ENCODE assay signal across 13 cellular contexts in genomic region chr3:155572085-155572484, GRCh38.
DNase-seq lines count a peak whose midpoint lies in the region; ATAC-seq and TF ChIP-seq lines count a peak whose summit lies in the region.
"Had no signal": no experiment of that assay in that cellular context is flagged by ENCODE, and none has a peak within 500 bp of the region (broad histone marks: within the 10 kb centered on the region; RNA-seq: fewer than 3 reads in every experiment).

No MANE protein-coding gene starts in this region.

- 3 to 11% (median 6%) methylated on average over 1 of the region's 1 CpG for WGBS in adrenal gland, 4 donors

- intact Hi-C loops in sciatic nerve (cut with DNase I): no loop called here
- intact Hi-C loops in adrenal gland (cut with DNase I): no loop called here

- peak; percentile 77 for ATAC-seq in sciatic nerve
- ATAC-seq: naive thymus-derived CD4-positive, alpha-beta T cell had no signal

- no peak overlapping the region for H3K27ac ChIP-seq in adrenal gland
- H3K27ac ChIP-seq: ascending aorta had no signal

- no peaks in the 10 kb centered on the region for H3K9me3 ChIP-seq in adrenal gland (replicated peaks in 1 of 3)
- H3K9me3 ChIP-seq: ascending aorta, HAP-1 had no signal

- H3K36me3 ChIP-seq in adrenal gland (replicated peaks in 1 of 2): no peaks in the 10 kb centered on the region
- H3K36me3 ChIP-seq: ascending aorta, HAP-1 had no signal

- TF ChIP-seq CTCF in fibroblast of pulmonary artery (IDR thresholded peaks at IDR 0.05; ENCODE audit: low read length, missing control alignments) (no peak), adrenal gland (IDR thresholded peaks at IDR 0.05) (no peak)

- DNase-seq in GM03348 (ENCODE audit: low spot score) (peak; percentile 52), NCI-H2029 (lab: John Stamatoyannopoulos, UW) (peak; percentile 28), fibroblast of pulmonary artery (ENCODE audit: low read depth) (peak; percentile 20), sciatic nerve (ENCODE audit: low spot score) (no peak), adrenal gland (no peak), CD1c-positive myeloid dendritic cell (ENCODE audit: extremely low spot score) (no peak)
- no peak for DNase-seq in activated CD8-positive, alpha-beta memory T cell treated with anti-CD3 and anti-CD28 coated beads, Interleukin-2, amount 50 U/mL, for 4 hours
- DNase-seq: activated CD4-positive, alpha-beta T cell treated with anti-CD3 and anti-CD28 coated beads, Interleukin-2, amount 10 ng/mL, durations not matched to agents 24 days and 14 days; effector memory CD4-positive, alpha-beta T cell; naive thymus-derived CD4-positive, alpha-beta T cell; NCI-H510A treated with DMSO at 0.1 percent for 48 hours had no signal

- H3K4me3 ChIP-seq in fibroblast of pulmonary artery (replicated peaks; ENCODE audit: low read depth, low read length): no peak overlapping the region
- no peak overlapping the region for H3K4me3 ChIP-seq in adrenal gland
- H3K4me3 ChIP-seq: ascending aorta, HAP-1 had no signal

- no peaks in the 10 kb centered on the region for H3K27me3 ChIP-seq in adrenal gland
- H3K27me3 ChIP-seq: ascending aorta had no signal

- no peaks in the 10 kb centered on the region for H3K4me1 ChIP-seq in adrenal gland (replicated peaks in 1 of 2)
- H3K4me1 ChIP-seq: ascending aorta, HAP-1 had no signal

- no peak for TF ChIP-seq POLR2A in adrenal gland (IDR thresholded peaks at IDR 0.05)

Comparison
In these comparisons a context has a peak if more than half of its experiments do, and no peak if none do; other contexts are left out.
1. DNase-seq: peak in GM03348 (single experiment), NCI-H2029 (single experiment) and fibroblast of pulmonary artery (single experiment); none in sciatic nerve (single experiment), adrenal gland (0 of 7), activated CD8-positive, alpha-beta memory T cell treated with anti-CD3 and anti-CD28 coated beads, Interleukin-2, amount 50 U/mL, for 4 hours (single experiment) and CD1c-positive myeloid dendritic cell (single experiment).